Comparison of ENCODE assay signal across 37 cellular contexts in the genomic region with DNA sequence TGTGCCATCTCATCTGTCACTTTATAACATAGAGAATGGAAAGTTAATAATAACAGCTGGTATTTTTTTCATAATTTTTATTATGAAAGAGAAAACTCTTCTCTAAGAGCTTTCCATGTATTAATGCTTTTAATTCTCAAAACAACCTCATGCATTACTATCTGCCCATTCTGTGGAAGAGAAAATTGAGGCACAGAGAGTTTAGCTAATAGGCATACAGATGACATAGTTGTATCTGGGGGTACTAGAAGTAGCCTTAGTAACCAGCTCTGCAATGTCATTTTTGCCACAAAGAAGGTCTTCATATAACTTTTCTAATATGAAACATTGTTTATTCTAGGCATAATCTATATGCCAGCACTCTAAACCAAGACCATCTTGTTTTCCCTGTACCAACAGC. TPM values are rescaled to one million over a fixed set of nuclear protein-coding genes. Genes with fewer than 3 reads are reported as not detected.
"Had no signal": no experiment of that assay in that cellular context is flagged by ENCODE, and none has a peak within 500 bp of the region (broad histone marks: within the 10 kb centered on the region; RNA-seq: fewer than 3 reads in every experiment).

No MANE protein-coding gene starts in this region.

- H3K9me3 Mint-ChIP-seq: activated B cell treated with CpG ODN at 0.5 μM for 24 hours; activated CD4-positive, alpha-beta memory T cell treated with anti-CD3 and anti-CD28 coated beads for 36 hours; activated CD4-positive, alpha-beta T cell treated with anti-CD3 and anti-CD28 coated beads, Interleukin-2, amount 10 ng/mL, durations not matched to agents 24 days and 14 days; activated CD8-positive, alpha-beta T cell treated with anti-CD3 and anti-CD28 coated beads for 36 hours; activated naive CD8-positive, alpha-beta T cell treated with anti-CD3 and anti-CD28 coated beads for 36 hours; activated T-helper 1 cell treated with anti-CD3 and anti-CD28 coated beads, Interleukin-12 subunit alpha, Interleukin-12 subunit beta, Interleukin-2, Interleukin-4 antibody, amounts not matched to agents 30 ng/mL and 10 ng/mL and 1 ng/mL, durations not matched to agents 14 hours and 24 hours and 36 hours; brain; T-helper 1 cell treated with Interleukin-12 subunit alpha and Interleukin-12 subunit beta and Interleukin-4 antibody, amounts not matched to agents 30 μg/mL and 1 μg/mL, for 36 hours; T-helper 2 cell treated with Interferon-gamma antibody and Interleukin-4, amounts not matched to agents 5 μg/mL and 100 μg/mL, for 36 hours had no signal

- ATAC-seq: activated CD8-positive, alpha-beta T cell treated with anti-CD3 and anti-CD28 coated beads for 36 hours; activated naive CD4-positive, alpha-beta T cell treated with anti-CD3 and anti-CD28 coated beads, Interleukin-2, amount 50 U/mL, for 72 hours; activated T-cell treated with anti-CD3 and anti-CD28 coated beads, Interleukin-2, amount 50 U/mL, for 4 hours; activated T-cell treated with anti-CD3 and anti-CD28 coated beads, Interleukin-2, amount 50 U/mL, for 72 hours; activated T-helper 17 cell treated with anti-CD3 and anti-CD28 coated beads, Interleukin-2, amount 50 U/mL, for 72 hours had no signal

- H3K36me3 ChIP-seq: ascending aorta, cardiac muscle cell had no signal

- H3K4me3 Mint-ChIP-seq: activated B cell treated with CpG ODN at 0.5 μM for 24 hours; activated CD4-positive, alpha-beta memory T cell treated with anti-CD3 and anti-CD28 coated beads for 36 hours; activated CD4-positive, alpha-beta T cell treated with anti-CD3 and anti-CD28 coated beads, Interleukin-2, amount 10 ng/mL, durations not matched to agents 24 days and 14 days; activated CD8-positive, alpha-beta T cell treated with anti-CD3 and anti-CD28 coated beads for 36 hours; activated naive CD4-positive, alpha-beta T cell treated with anti-CD3 and anti-CD28 coated beads for 36 hours; activated naive CD8-positive, alpha-beta T cell treated with anti-CD3 and anti-CD28 coated beads for 36 hours; activated T-cell treated with anti-CD3 and anti-CD28 coated beads, Interleukin-2, amount 50 U/mL, for 4 hours; activated T-cell treated with anti-CD3 and anti-CD28 coated beads, Interleukin-2, amount 50 U/mL, for 72 hours; activated T-helper 1 cell treated with anti-CD3 and anti-CD28 coated beads, Interleukin-12 subunit alpha, Interleukin-12 subunit beta, Interleukin-2, Interleukin-4 antibody, amounts not matched to agents 30 ng/mL and 10 ng/mL and 1 ng/mL, durations not matched to agents 14 hours and 24 hours and 36 hours; activated T-helper 17 cell treated with anti-CD3 and anti-CD28 coated beads, Interleukin-2, amount 50 U/mL, for 72 hours; brain; central memory CD8-positive, alpha-beta T cell; T-helper 1 cell treated with Interleukin-12 subunit alpha and Interleukin-12 subunit beta and Interleukin-4 antibody, amounts not matched to agents 30 μg/mL and 1 μg/mL, for 36 hours; T-helper 2 cell treated with Interferon-gamma antibody and Interleukin-4, amounts not matched to agents 5 μg/mL and 100 μg/mL, for 36 hours had no signal

- DNase-seq: activated B cell treated with CpG ODN at 0.5 μM for 24 hours; activated CD4-positive, alpha-beta memory T cell treated with anti-CD3 and anti-CD28 coated beads for 36 hours; activated CD4-positive, alpha-beta T cell treated with anti-CD3 and anti-CD28 coated beads for 4 hours; activated CD4-positive, alpha-beta T cell treated with anti-CD3 and anti-CD28 coated beads, Interleukin-2, amount 10 ng/mL, durations not matched to agents 24 days and 14 days; activated CD4-positive, alpha-beta T cell treated with anti-CD3 and anti-CD28 coated beads, Interleukin-2, amount 50 U/mL, for 1 hour; activated CD4-positive, alpha-beta T cell treated with anti-CD3 and anti-CD28 coated beads, Interleukin-2, amount 50 U/mL, for 4 hours; activated CD4-positive, CD25-positive, alpha-beta regulatory T cell treated with anti-CD3 and anti-CD28 coated beads, Interleukin-2, amount 50 U/mL, for 72 hours; activated CD8-positive, alpha-beta memory T cell treated with anti-CD3 and anti-CD28 coated beads, Interleukin-2, amount 50 U/mL, for 4 hours; activated CD8-positive, alpha-beta T cell treated with anti-CD3 and anti-CD28 coated beads for 36 hours; activated effector memory CD4-positive, alpha-beta T cell treated with anti-CD3 and anti-CD28 coated beads, Interleukin-2, amount 50 U/mL, for 16 hours; activated gamma-delta T cell treated with Interleukin-2 at 50 U/mL for 16 hours; activated naive CD4-positive, alpha-beta T cell; activated naive CD4-positive, alpha-beta T cell treated with anti-CD3 and anti-CD28 coated beads for 36 hours; activated naive CD4-positive, alpha-beta T cell treated with anti-CD3 and anti-CD28 coated beads, Interleukin-2, amount 50 U/mL, for 16 hours; activated naive CD8-positive, alpha-beta T cell treated with anti-CD3 and anti-CD28 coated beads for 36 hours; activated T-cell treated with anti-CD3 and anti-CD28 coated beads for 4 hours; activated T-cell treated with anti-CD3 and anti-CD28 coated beads, Interleukin-2, amount 50 U/mL, for 1 hour; activated T-cell treated with anti-CD3 and anti-CD28 coated beads, Interleukin-2, amount 50 U/mL, for 4 hours; activated T-cell treated with anti-CD3 and anti-CD28 coated beads, Interleukin-2, amount 50 U/mL, for 72 hours; amygdala; anterior cingulate cortex; caudate nucleus; cerebellar nuclear complex; T-helper 1 cell; T-helper 2 cell; T-helper 9 cell had no signal

- H3K36me3 Mint-ChIP-seq: activated CD4-positive, alpha-beta memory T cell treated with anti-CD3 and anti-CD28 coated beads for 36 hours; activated naive CD4-positive, alpha-beta T cell treated with anti-CD3 and anti-CD28 coated beads, Interleukin-2, amount 50 U/mL, for 72 hours; activated naive CD8-positive, alpha-beta T cell treated with anti-CD3 and anti-CD28 coated beads for 36 hours; brain had no signal

- H3K27ac ChIP-seq: ascending aorta, cardiac muscle cell, VCaP had no signal

- H3K4me1 Mint-ChIP-seq: activated CD4-positive, alpha-beta T cell treated with anti-CD3 and anti-CD28 coated beads, Interleukin-2, amount 10 ng/mL, durations not matched to agents 24 days and 14 days; activated naive CD8-positive, alpha-beta T cell treated with anti-CD3 and anti-CD28 coated beads for 36 hours; activated T-helper 17 cell treated with anti-CD3 and anti-CD28 coated beads, Interleukin-2, amount 50 U/mL, for 72 hours; central memory CD8-positive, alpha-beta T cell had no signal

- H3K27ac Mint-ChIP-seq: activated CD4-positive, alpha-beta memory T cell treated with anti-CD3 and anti-CD28 coated beads for 36 hours; activated CD4-positive, alpha-beta T cell treated with anti-CD3 and anti-CD28 coated beads, Interleukin-2, amount 10 ng/mL, durations not matched to agents 24 days and 14 days; activated CD8-positive, alpha-beta T cell treated with anti-CD3 and anti-CD28 coated beads for 36 hours; activated naive CD4-positive, alpha-beta T cell treated with anti-CD3 and anti-CD28 coated beads for 36 hours; activated naive CD4-positive, alpha-beta T cell treated with anti-CD3 and anti-CD28 coated beads, Interleukin-2, amount 50 U/mL, for 72 hours; activated naive CD8-positive, alpha-beta T cell treated with anti-CD3 and anti-CD28 coated beads for 36 hours; activated T-cell treated with anti-CD3 and anti-CD28 coated beads, Interleukin-2, amount 50 U/mL, for 72 hours; activated T-helper 1 cell treated with anti-CD3 and anti-CD28 coated beads, Interleukin-12 subunit alpha, Interleukin-12 subunit beta, Interleukin-2, Interleukin-4 antibody, amounts not matched to agents 30 ng/mL and 10 ng/mL and 1 ng/mL, durations not matched to agents 14 hours and 24 hours and 36 hours; activated T-helper 17 cell treated with anti-CD3 and anti-CD28 coated beads, Interleukin-2, amount 50 U/mL, for 72 hours; T-helper 1 cell treated with Interleukin-12 subunit alpha and Interleukin-12 subunit beta and Interleukin-4 antibody, amounts not matched to agents 30 μg/mL and 1 μg/mL, for 36 hours; T-helper 2 cell treated with Interferon-gamma antibody and Interleukin-4, amounts not matched to agents 5 μg/mL and 100 μg/mL, for 36 hours had no signal

- H3K4me3 ChIP-seq: ascending aorta, cardiac muscle cell had no signal

- H3K9me3 ChIP-seq: ascending aorta had no signal

- H3K27me3 Mint-ChIP-seq: activated B cell treated with CpG ODN at 0.5 μM for 24 hours; activated CD4-positive, alpha-beta memory T cell treated with anti-CD3 and anti-CD28 coated beads for 36 hours; activated CD8-positive, alpha-beta T cell treated with anti-CD3 and anti-CD28 coated beads for 36 hours; activated naive CD8-positive, alpha-beta T cell treated with anti-CD3 and anti-CD28 coated beads for 36 hours; activated T-helper 17 cell treated with anti-CD3 and anti-CD28 coated beads, Interleukin-2, amount 50 U/mL, for 72 hours; brain; central memory CD8-positive, alpha-beta T cell had no signal

- H3K27me3 ChIP-seq: ascending aorta, cardiac muscle cell had no signal

RNA-seq across cellular contexts. Expression of gene COBLL1, which starts 36.3 kb away (rescaled TPM):
- total RNA-seq: activated CD4-positive, alpha-beta memory T cell treated with anti-CD3 and anti-CD28 coated beads for 36 hours; activated CD4-positive, alpha-beta T cell treated with anti-CD3 and anti-CD28 coated beads, Interleukin-2, amount 10 ng/mL, durations not matched to agents 24 days and 14 days; activated CD8-positive, alpha-beta memory T cell treated with anti-CD3 and anti-CD28 coated beads for 36 hours; activated naive CD4-positive, alpha-beta T cell treated with anti-CD3 and anti-CD28 coated beads for 36 hours; activated T-helper 1 cell treated with anti-CD3 and anti-CD28 coated beads, Interleukin-12 subunit alpha, Interleukin-12 subunit beta, Interleukin-2, Interleukin-4 antibody, amounts not matched to agents 30 ng/mL and 10 ng/mL and 1 ng/mL, durations not matched to agents 14 hours and 24 hours and 36 hours had no signal
